In genomic region chr17:77319211-77320031, GRCh38 we compare ENCODE assay signal across 1 cellular context.
TF ChIP-seq lines count a peak whose summit lies in the region.

No MANE protein-coding gene starts in this region.

TF ChIP-seq in GM12878, 131 proteins besides CTCF, POLR2A, EP300 and RAD21 (continued from another document and continues in another):
- TF ChIP-seq ATF2 (IDR thresholded peaks at IDR 0.05; ENCODE audit: low read length) (no peak), YBX1 (IDR thresholded peaks at IDR 0.05) (no peak), KLF5 (IDR thresholded peaks at IDR 0.05; ENCODE audit: partially characterized antibody) (no peak), IRF4 (IDR thresholded peaks at IDR 0.05; ENCODE audit: low read depth, low read length) (no peak), JUND (IDR thresholded peaks at IDR 0.05; ENCODE audit: low read depth, low read length) (no peak), YY1 (IDR thresholded peaks at IDR 0.05; ENCODE audit: low read depth, low read length) (no peak; the same call in 1 of the 2 replicates), ESRRA (IDR thresholded peaks at IDR 0.05; ENCODE audit: low read length) (no peak), NR2C1 (IDR thresholded peaks at IDR 0.05) (peak; percentile 83), CREM (IDR thresholded peaks at IDR 0.05; ENCODE audit: low read depth) (peak; percentile 74), ZNF592 (IDR thresholded peaks at IDR 0.05) (no peak), GATAD2B (conservative IDR thresholded peaks at IDR 0.05; ENCODE audit: low read depth) (peak; percentile 82; the same call in 1 of the 2 replicates), RAD51 (IDR thresholded peaks at IDR 0.05) (no peak), BRCA1 (IDR thresholded peaks at IDR 0.05; ENCODE audit: low read depth, low read length) (no peak), KDM1A (IDR thresholded peaks at IDR 0.05; ENCODE audit: borderline replicate concordance) (no peak), SIN3A (IDR thresholded peaks at IDR 0.05; ENCODE audit: low read depth, low read length) (peak; percentile 61; the same call in 1 of the 2 replicates), NFIC (IDR thresholded peaks at IDR 0.05; ENCODE audit: low read depth, low read length) (no peak), SUPT20H (IDR thresholded peaks at IDR 0.05; ENCODE audit: borderline replicate concordance, control insufficient read depth, low read depth, low read length) (no peak), TCF12 (IDR thresholded peaks at IDR 0.05; ENCODE audit: low read depth, low read length) (peak; percentile 34; the same call in 1 of the 2 replicates), NRF1 (conservative IDR thresholded peaks at IDR 0.05; ENCODE audit: low read depth, low read length) (no peak), HSF1 (IDR thresholded peaks at IDR 0.05; ENCODE audit: low read depth, low read length) (no peak), CHD4 (IDR thresholded peaks at IDR 0.05) (no peak), BACH1 (IDR thresholded peaks at IDR 0.05; ENCODE audit: borderline replicate concordance) (peak; percentile 46; the same call in 1 of the 2 replicates), ZSCAN29 (IDR thresholded peaks at IDR 0.05) (no peak), TBL1XR1 (IDR thresholded peaks at IDR 0.05; ENCODE audit: low read depth, low read length) (0 out of 2 replicates have a peak, but pooled peaks have one; percentile 53), CHD2 (IDR thresholded peaks at IDR 0.05; ENCODE audit: borderline replicate concordance, low read depth, low read length) (peak; percentile 58; the same call in 1 of the 2 replicates), RBBP5 (conservative IDR thresholded peaks at IDR 0.05) (no peak), SMAD5 (IDR thresholded peaks at IDR 0.05; ENCODE audit: low read depth) (no peak), ZNF24 (IDR thresholded peaks at IDR 0.05) (no peak), ZBTB4 (CRISPR knock-in tag; IDR thresholded peaks at IDR 0.05) (no peak), ATF3 (IDR thresholded peaks at IDR 0.05; ENCODE audit: borderline replicate concordance, extremely low read depth, low read depth, low read length) (no peak), E2F8 (IDR thresholded peaks at IDR 0.05; ENCODE audit: low read depth, partially characterized antibody) (no peak), MTA3 (IDR thresholded peaks at IDR 0.05; ENCODE audit: borderline replicate concordance, low read length) (no peak), RUNX3 (IDR thresholded peaks at IDR 0.05; ENCODE audit: low read length) (peak; percentile 35; the same call in 1 of the 2 replicates), JUNB (IDR thresholded peaks at IDR 0.05) (peak; percentile 17; the same call in 1 of the 2 replicates), ZZZ3 (IDR thresholded peaks at IDR 0.05; ENCODE audit: control insufficient read depth, insufficient read length, low read depth) (no peak), ZBTB33 (IDR thresholded peaks at IDR 0.05) (no peak), ZNF274 (IDR thresholded peaks at IDR 0.05; ENCODE audit: insufficient read depth, insufficient read length) (no peak), MAX (IDR thresholded peaks at IDR 0.05; ENCODE audit: low read depth, low read length) (peak; percentile 80), E4F1 (IDR thresholded peaks at IDR 0.05; ENCODE audit: borderline replicate concordance, partially characterized antibody) (no peak), SMARCA5 (IDR thresholded peaks at IDR 0.05) (no peak), ATF7 (IDR thresholded peaks at IDR 0.05; ENCODE audit: low read depth) (0 out of 2 replicates have a peak, but pooled peaks have one; percentile 25), NR2C2 (IDR thresholded peaks at IDR 0.05; ENCODE audit: borderline replicate concordance, control insufficient read depth, insufficient read length, low read depth) (no peak), ZBED1 (IDR thresholded peaks at IDR 0.05; ENCODE audit: borderline replicate concordance) (no peak), EZH2 (IDR thresholded peaks at IDR 0.05; ENCODE audit: borderline replicate concordance, control insufficient read depth, low read depth, low read length) (no peak), KAT2A (conservative IDR thresholded peaks at IDR 0.05; ENCODE audit: control insufficient read depth, low read depth, low read length) (no peak)
